32 cellular contexts compared by ENCODE assay signal in genomic region chr1:28862571-28863403, GRCh38. TPM values are rescaled to one million over a fixed set of nuclear protein-coding genes. Genes with fewer than 3 reads are reported as not detected.
"Had no signal": no experiment of that assay in that cellular context is flagged by ENCODE, and none has a peak within 500 bp of the region (broad histone marks: within the 10 kb centered on the region; RNA-seq: fewer than 3 reads in every experiment).

No MANE protein-coding gene starts in this region.

- ATAC-seq: natural killer cell; pancreas; sciatic nerve; stimulated activated effector memory CD8-positive, alpha-beta T cell treated with anti-CD3 and anti-CD28 coated beads, Interleukin-12 subunit alpha, Interleukin-12 subunit beta, amount 100 ng/mL, for 72 hours had no signal

- H2AFZ ChIP-seq: neural progenitor cell had no signal

- H3K27ac ChIP-seq: left ventricle myocardium inferior, neural progenitor cell, pancreas, prostate gland, skin epidermis, stomach, testis, thyroid gland, transverse colon, upper lobe of left lung, vagina had no signal

- H3K9ac ChIP-seq: neural progenitor cell had no signal

- H3K4me3 Mint-ChIP-seq: mesothelial cell of epicardium; naive B cell; natural killer cell; nephron progenitor cell; neural progenitor cell; stimulated activated effector memory CD8-positive, alpha-beta T cell treated with anti-CD3 and anti-CD28 coated beads, Interleukin-12 subunit alpha, Interleukin-12 subunit beta, amount 100 ng/mL, for 72 hours had no signal

- H3K4me1 ChIP-seq: left ventricle myocardium inferior, pancreas, prostate gland, stomach, thyroid gland, upper lobe of left lung, vagina had no signal

- H3K4me2 ChIP-seq: neural progenitor cell had no signal

- H3K36me3 ChIP-seq: left ventricle myocardium inferior, neural progenitor cell, pancreas, prostate gland, stomach, thyroid gland, transverse colon, upper lobe of left lung, vagina had no signal

- H3K9me3 ChIP-seq: left ventricle myocardium inferior, pancreas, prostate gland, stomach, testis, thyroid gland, transverse colon, upper lobe of left lung, vagina had no signal

- H3K27ac Mint-ChIP-seq: mesothelial cell of epicardium; natural killer cell; nephron progenitor cell; neural progenitor cell; stimulated activated effector memory CD8-positive, alpha-beta T cell treated with anti-CD3 and anti-CD28 coated beads, Interleukin-12 subunit alpha, Interleukin-12 subunit beta, amount 100 ng/mL, for 72 hours had no signal

- H3K4me1 Mint-ChIP-seq: naive B cell; natural killer cell; stimulated activated effector memory CD8-positive, alpha-beta T cell treated with anti-CD3 and anti-CD28 coated beads, Interleukin-12 subunit alpha, Interleukin-12 subunit beta, amount 100 ng/mL, for 72 hours had no signal

- H3K9me3 Mint-ChIP-seq: mesothelial cell of epicardium; natural killer cell; nephron progenitor cell; neural progenitor cell; stimulated activated effector memory CD8-positive, alpha-beta T cell treated with anti-CD3 and anti-CD28 coated beads, Interleukin-12 subunit alpha, Interleukin-12 subunit beta, amount 100 ng/mL, for 72 hours had no signal

- H3K4me3 ChIP-seq: left ventricle myocardium inferior, lung, neural progenitor cell, pancreas, prostate gland, skin epidermis, stomach, thyroid gland, transverse colon, upper lobe of left lung, vagina had no signal

- DNase-seq: hypothalamus; islet precursor cell; left ventricle myocardium inferior; mesendoderm; naive B cell; natural killer cell; nephron progenitor cell; pancreas; retina; right cardiac atrium; stimulated activated CD4-positive, alpha-beta T cell treated with anti-CD3 and anti-CD28 coated beads, Interleukin-12 subunit alpha, Interleukin-12 subunit beta, amount 100 ng/mL, for 4 hours; stimulated activated CD4-positive, alpha-beta T cell treated with anti-CD3 and anti-CD28 coated beads, Interleukin-15, amount 100 ng/mL, for 24 hours; stimulated activated CD4-positive, alpha-beta T cell treated with anti-CD3 and anti-CD28 coated beads, Interleukin-2, amount 100 ng/mL, for 24 hours; stimulated activated CD4-positive, alpha-beta T cell treated with anti-CD3 and anti-CD28 coated beads, Interleukin-4, amount 100 ng/mL, for 24 hours; stimulated activated naive CD4-positive, alpha-beta T cell; stomach; testis; thyroid gland; transverse colon had no signal

- H3K36me3 Mint-ChIP-seq: mesothelial cell of epicardium; naive B cell; natural killer cell; neural progenitor cell; stimulated activated effector memory CD8-positive, alpha-beta T cell treated with anti-CD3 and anti-CD28 coated beads, Interleukin-12 subunit alpha, Interleukin-12 subunit beta, amount 100 ng/mL, for 72 hours had no signal

- H3K27me3 ChIP-seq: neural progenitor cell, pancreas, testis, thyroid gland, transverse colon, upper lobe of left lung, vagina had no signal

RNA-seq across cellular contexts. Expression of gene OPRD1, which starts 50.8 kb away (rescaled TPM):
- total RNA-seq: left ventricle myocardium inferior, lower leg skin, mononuclear cell, natural killer cell, omental fat pad, right cardiac atrium, sciatic nerve, upper lobe of left lung had no signal
- polyA plus RNA-seq: urinary bladder had no signal
